ENCODE assay signal across 8 cellular contexts in genomic region chr5:18465833-18466681, GRCh38.
DNase-seq lines count a peak whose midpoint lies in the region; ATAC-seq lines count a peak whose summit lies in the region.

No MANE protein-coding gene starts in this region.

- ATAC-seq in GM19395 (IDR thresholded peaks at IDR 0.05; ENCODE audit: unreplicated experiment), result peak; percentile 66
- peak; percentile 85 for ATAC-seq in HG03520 (IDR thresholded peaks at IDR 0.05; ENCODE audit: unreplicated experiment)
- ATAC-seq in GM19467 (IDR thresholded peaks at IDR 0.05; ENCODE audit: unreplicated experiment), result no peak

- DNase-seq in DMS 273 (lab: John Stamatoyannopoulos, UW; ENCODE audit: unreplicated experiment) (peak; percentile 91), NCI-H510A treated with DMSO at 0.1 percent for 48 hours (lab: John Stamatoyannopoulos, UW) (peak; percentile 87), activated T-cell treated with anti-CD3 and anti-CD28 coated beads for 48 hours (ENCODE audit: low read depth) (peak; percentile 15), glomerular endothelial cell (ENCODE audit: extremely low read depth, low read depth, low spot score) (peak; percentile 50), skeletal muscle cell (ENCODE audit: low read depth) (peak; percentile 15)

- no peak overlapping the region for H3K4me3 ChIP-seq in skeletal muscle cell (ENCODE audit: low read depth, low read length)

Comparison
In these comparisons a context has a peak if more than half of its experiments do, and no peak if none do; other contexts are left out.
1. DNase-seq: peak in every context shown above with its lines; median percentile 91 in DMS 273; 87 in NCI-H510A treated with DMSO at 0.1 percent for 48 hours; 50 in glomerular endothelial cell; 15 in activated T-cell treated with anti-CD3 and anti-CD28 coated beads for 48 hours; 15 in skeletal muscle cell.